Comparison of ENCODE assay signal across 1 cellular context in genomic region chr22:42171417-42171816, GRCh38.
TF ChIP-seq lines count a peak whose summit lies in the region.

No MANE protein-coding gene starts in this region.

TF ChIP-seq in GM23338, 12 proteins besides CTCF, POLR2A, EP300 and RAD21 (continued from another document):
- TF ChIP-seq ZNF462 (CRISPR knock-in tag; IDR thresholded peaks at IDR 0.05) (no peak), REST (IDR thresholded peaks at IDR 0.05; ENCODE audit: unreplicated experiment) (no peak), EZH2 (IDR thresholded peaks at IDR 0.05; ENCODE audit: low read depth, unreplicated experiment) (no peak), EZH2phosphoT487 (IDR thresholded peaks at IDR 0.05; ENCODE audit: unreplicated experiment) (no peak), ZNF331 (CRISPR knock-in tag; IDR thresholded peaks at IDR 0.05; ENCODE audit: low read depth) (no peak)
